Comparison of ENCODE assay signal across 8 cellular contexts in genomic region chrX:40096395-40097091, GRCh38. TPM values are rescaled to one million over a fixed set of nuclear protein-coding genes. Genes with fewer than 3 reads are reported as not detected.
DNase-seq lines count a peak whose midpoint lies in the region; ATAC-seq and TF ChIP-seq lines count a peak whose summit lies in the region.

No MANE protein-coding gene starts in this region.

- 0% methylated on average over 15 to 17 of the region's 66 CpGs for WGBS in thyroid gland, 2 donors

- POLR2A ChIA-PET in activated CD4-positive, alpha-beta memory T cell treated with anti-CD3 and anti-CD28 coated beads for 36 hours (lab: Charles Lee) = interaction anchor here (0.8 to 2.7 kb wide), 7 partner anchors 9 to 237 kb away, joined by 3 to 14 read pairs (median 10); no protein-coding TSS in a partner anchor

- H3K27me3 Mint-ChIP-seq in CD4-positive, CD25-positive, alpha-beta regulatory T cell = peaks cover 4% of the 10 kb centered on the region
- H3K27me3 Mint-ChIP-seq in activated CD4-positive, alpha-beta memory T cell treated with anti-CD3 and anti-CD28 coated beads for 36 hours = no peaks in the 10 kb centered on the region

- peaks cover 26% of the 10 kb centered on the region; the same call in 1 of the 2 replicates for H4K20me1 ChIP-seq in KMS-11 (ENCODE audit: insufficient read depth)

- TF ChIP-seq CTCF in KMS-11 (conservative IDR thresholded peaks at IDR 0.05; ENCODE audit: low read depth, low read length) = no peak
- TF ChIP-seq CTCF in thyroid gland (IDR thresholded peaks at IDR 0.05) = no peak

- intact Hi-C loops in activated CD4-positive, alpha-beta memory T cell treated with anti-CD3 and anti-CD28 coated beads for 36 hours (cut with micrococcal nuclease) = loop anchor here (5.0 to 10.0 kb wide), 5 partner anchors 84 to 324 kb away; no protein-coding TSS in a partner anchor
- intact Hi-C loops in thyroid gland (cut with DNase I) = loop anchor here (5.0 kb wide), 1 partner anchor 51 kb away; no protein-coding TSS in a partner anchor

- peaks cover 50% of the 10 kb centered on the region for H3K79me2 ChIP-seq in KMS-11 (ENCODE audit: insufficient read depth, low read depth)

- H3K27ac ChIP-seq in CD4-positive, CD25-positive, alpha-beta regulatory T cell (ENCODE audit: insufficient read depth, low read length, poor library complexity, severe bottlenecking) = peak overlapping the region; percentile 60
- H3K27ac ChIP-seq in KMS-11 = peak overlapping the region; percentile 78
- no peak overlapping the region for H3K27ac ChIP-seq in muscle layer of duodenum (ENCODE audit: low read length)
- H3K27ac ChIP-seq in thyroid gland = peak overlapping the region; percentile 67 to 80 (median 75)

- H3K9ac ChIP-seq in KMS-11 (peak overlapping the region; percentile 78; the same call in 1 of the 2 replicates), endocrine pancreas (ENCODE audit: control insufficient read depth, insufficient read depth, low read length) (peak overlapping the region; percentile 51)

- H3K4me1 ChIP-seq in CD4-positive, CD25-positive, alpha-beta regulatory T cell (ENCODE audit: control insufficient read depth, insufficient read depth, low read length, poor library complexity, severe bottlenecking) = peaks cover 24% of the 10 kb centered on the region
- H3K4me1 ChIP-seq in KMS-11 (ENCODE audit: low read depth, poor library complexity, severe bottlenecking) = peaks cover 32% of the 10 kb centered on the region
- peaks cover 5% of the 10 kb centered on the region for H3K4me1 ChIP-seq in endocrine pancreas (ENCODE audit: control insufficient read depth, insufficient read depth, low read length)
- H3K4me1 ChIP-seq in muscle layer of duodenum (ENCODE audit: control insufficient read depth in 1 of 2, insufficient read depth in 2 of 2, low read length in 2 of 2) = peaks cover 6 to 13% of the 10 kb centered on the region in 2 donors
- H3K4me1 ChIP-seq in thyroid gland = peaks cover 16 to 19% of the 10 kb centered on the region in 2 donors

- H3K4me2 ChIP-seq in KMS-11 = no peak overlapping the region

- H2AFZ ChIP-seq in KMS-11 (ENCODE audit: low read depth) = no peak overlapping the region

- H3K4me3 ChIP-seq in CD4-positive, CD25-positive, alpha-beta regulatory T cell (ENCODE audit: low read depth, low read length) = peak overlapping the region; percentile 32
- no peak overlapping the region for H3K4me3 ChIP-seq in KMS-11 (IDR thresholded peaks at IDR 0.05; ENCODE audit: insufficient read depth, low read depth, low read length)
- no peak overlapping the region for H3K4me3 ChIP-seq in endocrine pancreas (ENCODE audit: control insufficient read depth, insufficient read depth, low read length)
- H3K4me3 ChIP-seq in muscle layer of duodenum (ENCODE audit: low read depth in 1 of 2, low read length in 2 of 2) = peak overlapping the region; percentile 39 to 62
- H3K4me3 ChIP-seq in thyroid gland (replicated peaks in 1 of 3) = peak overlapping the region; percentile 15 to 54 (median 39)

- no peaks in the 10 kb centered on the region for H3K9me3 ChIP-seq in CD4-positive, CD25-positive, alpha-beta regulatory T cell (ENCODE audit: control insufficient read depth in 2 of 2, low read length in 2 of 2)
- H3K9me3 ChIP-seq in endocrine pancreas (ENCODE audit: control insufficient read depth, low read length) (no peaks in the 10 kb centered on the region), muscle layer of duodenum (ENCODE audit: control insufficient read depth in 1 of 2, low read length in 2 of 2) (no peaks in the 10 kb centered on the region), thyroid gland (no peaks in the 10 kb centered on the region)

- H3K36me3 ChIP-seq in CD4-positive, CD25-positive, alpha-beta regulatory T cell (ENCODE audit: control insufficient read depth, insufficient read depth, low read length) = no peaks in the 10 kb centered on the region
- no peaks in the 10 kb centered on the region for H3K36me3 ChIP-seq in KMS-11 (ENCODE audit: insufficient read depth)
- no peaks in the 10 kb centered on the region for H3K36me3 ChIP-seq in endocrine pancreas (ENCODE audit: control insufficient read depth, insufficient read depth, low read length)
- H3K36me3 ChIP-seq in muscle layer of duodenum (ENCODE audit: control insufficient read depth in 1 of 2, insufficient read depth in 2 of 2, low read length in 2 of 2) = no peaks in the 10 kb centered on the region
- no peaks in the 10 kb centered on the region for H3K36me3 ChIP-seq in thyroid gland

- peaks cover 0 to 4% (median 0%) of the 10 kb centered on the region in 7 donors for H3K9me3 Mint-ChIP-seq in CD4-positive, CD25-positive, alpha-beta regulatory T cell
- no peaks in the 10 kb centered on the region for H3K9me3 Mint-ChIP-seq in activated CD4-positive, alpha-beta memory T cell treated with anti-CD3 and anti-CD28 coated beads for 36 hours

- peak; percentile 2 to 9 for ATAC-seq in CD4-positive, CD25-positive, alpha-beta regulatory T cell (ENCODE audit: low read depth in 2 of 2)
- ATAC-seq in HG02588 (IDR thresholded peaks at IDR 0.05; ENCODE audit: unreplicated experiment) (no peak), GM21528 (IDR thresholded peaks at IDR 0.05; ENCODE audit: low FRiP score, unreplicated experiment) (no peak)

- H3K36me3 Mint-ChIP-seq in CD4-positive, CD25-positive, alpha-beta regulatory T cell = no peaks in the 10 kb centered on the region
- peaks cover 4% of the 10 kb centered on the region for H3K36me3 Mint-ChIP-seq in activated CD4-positive, alpha-beta memory T cell treated with anti-CD3 and anti-CD28 coated beads for 36 hours

- CTCF ChIA-PET in activated CD4-positive, alpha-beta memory T cell treated with anti-CD3 and anti-CD28 coated beads for 36 hours (lab: Charles Lee) = interaction anchor here (1.8 kb wide), 1 partner anchor 81 kb away, joined by 4 read pairs; no protein-coding TSS in a partner anchor

- peak overlapping the region; percentile 89 to 95 (median 92) for H3K4me3 Mint-ChIP-seq in CD4-positive, CD25-positive, alpha-beta regulatory T cell
- H3K4me3 Mint-ChIP-seq in activated CD4-positive, alpha-beta memory T cell treated with anti-CD3 and anti-CD28 coated beads for 36 hours = peak overlapping the region; percentile 81

- H3K27me3 ChIP-seq in CD4-positive, CD25-positive, alpha-beta regulatory T cell (ENCODE audit: control insufficient read depth, insufficient read depth, low read length) = no peaks in the 10 kb centered on the region
- H3K27me3 ChIP-seq in KMS-11 (ENCODE audit: insufficient read depth, low read depth) = no peaks in the 10 kb centered on the region
- H3K27me3 ChIP-seq in endocrine pancreas (ENCODE audit: control insufficient read depth, insufficient read depth, low read length) = no peaks in the 10 kb centered on the region
- no peaks in the 10 kb centered on the region for H3K27me3 ChIP-seq in muscle layer of duodenum (ENCODE audit: low read depth, low read length)
- H3K27me3 ChIP-seq in thyroid gland = peaks cover 6% of the 10 kb centered on the region

- H3K27ac Mint-ChIP-seq in CD4-positive, CD25-positive, alpha-beta regulatory T cell = peak overlapping the region; percentile 60 to 86 (median 79)
- peak overlapping the region; percentile 86 for H3K27ac Mint-ChIP-seq in activated CD4-positive, alpha-beta memory T cell treated with anti-CD3 and anti-CD28 coated beads for 36 hours

- peak in 1 of 2 donors; percentile 11 for TF ChIP-seq POLR2A in thyroid gland (IDR thresholded peaks at IDR 0.05)

- peak; percentile 46 to 64 (median 49) for DNase-seq in CD4-positive, CD25-positive, alpha-beta regulatory T cell
- peak; percentile 75 for DNase-seq in activated CD4-positive, alpha-beta memory T cell treated with anti-CD3 and anti-CD28 coated beads for 36 hours
- peak; percentile 60 to 63 for DNase-seq in thyroid gland

- peaks cover 9 to 35% (median 26%) of the 10 kb centered on the region in 4 donors for H3K4me1 Mint-ChIP-seq in CD4-positive, CD25-positive, alpha-beta regulatory T cell
- peaks cover 28% of the 10 kb centered on the region for H3K4me1 Mint-ChIP-seq in activated CD4-positive, alpha-beta memory T cell treated with anti-CD3 and anti-CD28 coated beads for 36 hours (ENCODE audit: low read depth)

RNA-seq across cellular contexts. Expression of gene BCOR, which starts 1.2 kb away (rescaled TPM):
- total RNA-seq in CD4-positive, CD25-positive, alpha-beta regulatory T cell = 38.0 TPM
- polyA plus RNA-seq in CD4-positive, CD25-positive, alpha-beta regulatory T cell = 1 to 10 TPM; 2.5 to 5.3 (median 3.2) TPM
- total RNA-seq in activated CD4-positive, alpha-beta memory T cell treated with anti-CD3 and anti-CD28 coated beads for 36 hours = 10 to 100 TPM; 33.7 to 35.0 TPM
- 10 to 100 TPM; 30.9 to 67.4 (median 42.4) TPM for total RNA-seq in thyroid gland

Comparison
In these comparisons a context has a peak if more than half of its experiments do, and no peak if none do; other contexts are left out.
1. ATAC-seq: peak in CD4-positive, CD25-positive, alpha-beta regulatory T cell (2 of 2); none in HG02588 (single experiment) and GM21528 (single experiment).
2. H3K4me3 ChIP-seq: peak in CD4-positive, CD25-positive, alpha-beta regulatory T cell (single experiment), muscle layer of duodenum (2 of 2) and thyroid gland (3 of 3); none in KMS-11 (single experiment) and endocrine pancreas (single experiment).
3. Peak in every context shown above with its lines, with median percentiles within 50 percentile points of each other: DNase-seq.